In the genomic region with DNA sequence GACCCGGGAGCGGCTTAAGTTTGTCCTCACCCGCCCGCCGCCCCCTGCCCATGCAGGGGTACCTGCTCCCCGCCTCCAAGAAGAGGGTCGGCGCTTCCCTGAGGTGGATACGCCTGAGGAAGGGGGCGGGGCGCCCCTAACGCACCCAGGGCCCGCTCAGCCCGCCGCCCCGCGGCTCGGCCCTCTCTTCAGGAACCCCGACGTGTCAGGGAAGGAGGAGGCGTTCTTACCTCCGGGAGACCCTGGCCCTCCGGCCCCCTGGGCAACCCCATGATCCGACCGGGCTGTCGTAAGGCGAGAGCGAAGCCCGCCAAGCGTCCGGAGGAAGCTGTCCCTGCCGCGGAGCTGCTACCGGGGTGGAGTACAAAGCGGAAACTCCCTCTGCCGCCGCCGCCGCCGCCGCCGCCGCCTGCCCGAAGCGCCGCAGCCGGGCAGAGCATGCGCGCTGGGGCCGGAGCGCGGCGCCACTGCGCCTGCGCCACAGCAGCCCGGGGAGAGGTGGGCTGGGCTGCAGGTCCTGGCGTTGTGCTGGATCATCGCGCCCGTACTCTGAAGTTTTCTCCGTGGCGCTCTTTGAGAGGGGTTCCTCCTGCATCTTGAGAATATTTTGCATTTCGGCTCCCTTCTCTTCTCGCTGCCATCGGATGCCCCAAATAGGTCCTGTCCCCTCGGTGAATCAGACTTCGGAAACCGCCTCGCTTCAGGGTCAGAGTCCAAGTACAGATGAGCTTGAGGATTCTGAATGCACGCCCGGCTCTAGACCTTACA, we compare ENCODE assay signal across 1 cellular context.
TF ChIP-seq lines count a peak whose summit lies in the region.

A gene with protein sequence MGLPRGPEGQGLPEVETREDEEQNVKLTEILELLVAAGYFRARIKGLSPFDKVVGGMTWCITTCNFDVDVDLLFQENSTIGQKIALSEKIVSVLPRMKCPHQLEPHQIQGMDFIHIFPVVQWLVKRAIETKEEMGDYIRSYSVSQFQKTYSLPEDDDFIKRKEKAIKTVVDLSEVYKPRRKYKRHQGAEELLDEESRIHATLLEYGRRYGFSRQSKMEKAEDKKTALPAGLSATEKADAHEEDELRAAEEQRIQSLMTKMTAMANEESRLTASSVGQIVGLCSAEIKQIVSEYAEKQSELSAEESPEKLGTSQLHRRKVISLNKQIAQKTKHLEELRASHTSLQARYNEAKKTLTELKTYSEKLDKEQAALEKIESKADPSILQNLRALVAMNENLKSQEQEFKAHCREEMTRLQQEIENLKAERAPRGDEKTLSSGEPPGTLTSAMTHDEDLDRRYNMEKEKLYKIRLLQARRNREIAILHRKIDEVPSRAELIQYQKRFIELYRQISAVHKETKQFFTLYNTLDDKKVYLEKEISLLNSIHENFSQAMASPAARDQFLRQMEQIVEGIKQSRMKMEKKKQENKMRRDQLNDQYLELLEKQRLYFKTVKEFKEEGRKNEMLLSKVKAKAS (minus strand): TSS at position 347 of the 768 bp plus-strand sequence. CDS start 75 bp downstream, at position 272.

TF ChIP-seq in HepG2, 621 proteins besides CTCF, POLR2A, EP300 and RAD21 (continued from another document and continues in another):
- TF ChIP-seq, protein P1, sequence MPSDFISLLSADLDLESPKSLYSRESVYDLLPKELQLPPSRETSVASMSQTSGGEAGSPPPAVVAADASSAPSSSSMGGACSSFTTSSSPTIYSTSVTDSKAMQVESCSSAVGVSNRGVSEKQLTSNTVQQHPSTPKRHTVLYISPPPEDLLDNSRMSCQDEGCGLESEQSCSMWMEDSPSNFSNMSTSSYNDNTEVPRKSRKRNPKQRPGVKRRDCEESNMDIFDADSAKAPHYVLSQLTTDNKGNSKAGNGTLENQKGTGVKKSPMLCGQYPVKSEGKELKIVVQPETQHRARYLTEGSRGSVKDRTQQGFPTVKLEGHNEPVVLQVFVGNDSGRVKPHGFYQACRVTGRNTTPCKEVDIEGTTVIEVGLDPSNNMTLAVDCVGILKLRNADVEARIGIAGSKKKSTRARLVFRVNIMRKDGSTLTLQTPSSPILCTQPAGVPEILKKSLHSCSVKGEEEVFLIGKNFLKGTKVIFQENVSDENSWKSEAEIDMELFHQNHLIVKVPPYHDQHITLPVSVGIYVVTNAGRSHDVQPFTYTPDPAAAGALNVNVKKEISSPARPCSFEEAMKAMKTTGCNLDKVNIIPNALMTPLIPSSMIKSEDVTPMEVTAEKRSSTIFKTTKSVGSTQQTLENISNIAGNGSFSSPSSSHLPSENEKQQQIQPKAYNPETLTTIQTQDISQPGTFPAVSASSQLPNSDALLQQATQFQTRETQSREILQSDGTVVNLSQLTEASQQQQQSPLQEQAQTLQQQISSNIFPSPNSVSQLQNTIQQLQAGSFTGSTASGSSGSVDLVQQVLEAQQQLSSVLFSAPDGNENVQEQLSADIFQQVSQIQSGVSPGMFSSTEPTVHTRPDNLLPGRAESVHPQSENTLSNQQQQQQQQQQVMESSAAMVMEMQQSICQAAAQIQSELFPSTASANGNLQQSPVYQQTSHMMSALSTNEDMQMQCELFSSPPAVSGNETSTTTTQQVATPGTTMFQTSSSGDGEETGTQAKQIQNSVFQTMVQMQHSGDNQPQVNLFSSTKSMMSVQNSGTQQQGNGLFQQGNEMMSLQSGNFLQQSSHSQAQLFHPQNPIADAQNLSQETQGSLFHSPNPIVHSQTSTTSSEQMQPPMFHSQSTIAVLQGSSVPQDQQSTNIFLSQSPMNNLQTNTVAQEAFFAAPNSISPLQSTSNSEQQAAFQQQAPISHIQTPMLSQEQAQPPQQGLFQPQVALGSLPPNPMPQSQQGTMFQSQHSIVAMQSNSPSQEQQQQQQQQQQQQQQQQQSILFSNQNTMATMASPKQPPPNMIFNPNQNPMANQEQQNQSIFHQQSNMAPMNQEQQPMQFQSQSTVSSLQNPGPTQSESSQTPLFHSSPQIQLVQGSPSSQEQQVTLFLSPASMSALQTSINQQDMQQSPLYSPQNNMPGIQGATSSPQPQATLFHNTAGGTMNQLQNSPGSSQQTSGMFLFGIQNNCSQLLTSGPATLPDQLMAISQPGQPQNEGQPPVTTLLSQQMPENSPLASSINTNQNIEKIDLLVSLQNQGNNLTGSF (CRISPR knock-in tag; IDR thresholded peaks at IDR 0.05), result peak; percentile 59; the same call in 1 of the 2 replicates
- TF ChIP-seq ZMAT3 (CRISPR knock-in tag; conservative IDR thresholded peaks at IDR 0.05) (no peak; the same call in 1 of the 2 replicates), ZFP62 (CRISPR knock-in tag; IDR thresholded peaks at IDR 0.05) (no peak), ZNF207 (IDR thresholded peaks at IDR 0.05; ENCODE audit: borderline replicate concordance) (no peak), ZNF101 (CRISPR knock-in tag; IDR thresholded peaks at IDR 0.05; ENCODE audit: borderline replicate concordance, low read depth) (peak; percentile 93; the same call in 1 of the 2 replicates), SIN3A (IDR thresholded peaks at IDR 0.05; ENCODE audit: borderline replicate concordance, low read depth, low read length) (peak; percentile 81; the same call in 1 of the 2 replicates), TCF7 (IDR thresholded peaks at IDR 0.05; ENCODE audit: low read depth) (no peak), ZBTB21 (CRISPR knock-in tag; IDR thresholded peaks at IDR 0.05) (no peak; the same call in 1 of the 2 replicates), PHF20 (CRISPR knock-in tag; IDR thresholded peaks at IDR 0.05) (peak; percentile 33; the same call in 1 of the 2 replicates), REXO4 (CRISPR knock-in tag; IDR thresholded peaks at IDR 0.05; ENCODE audit: borderline replicate concordance) (no peak), ZNF777 (CRISPR knock-in tag; IDR thresholded peaks at IDR 0.05) (peak; percentile 98), NFE2L1 (CRISPR knock-in tag; IDR thresholded peaks at IDR 0.05; ENCODE audit: borderline replicate concordance) (0 out of 2 replicates have a peak, but pooled peaks have one; percentile 41), KDM5B (CRISPR knock-in tag; IDR thresholded peaks at IDR 0.05; ENCODE audit: borderline replicate concordance) (peak; percentile 80; the same call in 1 of the 2 replicates), ZNF572 (CRISPR knock-in tag; IDR thresholded peaks at IDR 0.05) (no peak), RELA (CRISPR knock-in tag; IDR thresholded peaks at IDR 0.05) (0 out of 2 replicates have a peak, but pooled peaks have one; percentile 50), XRCC5 (optimal IDR thresholded peaks at IDR 0.05; ENCODE audit: low read length) (peak; percentile 14), MAFG (CRISPR knock-in tag; IDR thresholded peaks at IDR 0.05) (no peak), JARID2 (CRISPR knock-in tag; IDR thresholded peaks at IDR 0.05; ENCODE audit: insufficient replicate concordance) (no peak), ARHGAP35 (CRISPR knock-in tag; IDR thresholded peaks at IDR 0.05; ENCODE audit: borderline replicate concordance) (peak; percentile 18; the same call in 1 of the 2 replicates), ZZZ3 (CRISPR knock-in tag; IDR thresholded peaks at IDR 0.05; ENCODE audit: borderline replicate concordance) (peak; percentile 49; the same call in 1 of the 2 replicates), ZNF558 (CRISPR knock-in tag; IDR thresholded peaks at IDR 0.05; ENCODE audit: borderline replicate concordance) (peak; percentile 83; the same call in 1 of the 2 replicates), SRSF4 (IDR thresholded peaks at IDR 0.05; ENCODE audit: low read depth, low read length, poor library complexity, severe bottlenecking) (no peak), SALL1 (CRISPR knock-in tag; IDR thresholded peaks at IDR 0.05) (0 out of 2 replicates have a peak, but pooled peaks have one; percentile 31), ADNP (CRISPR knock-in tag; IDR thresholded peaks at IDR 0.05) (no peak)
- TF ChIP-seq, protein P2, sequence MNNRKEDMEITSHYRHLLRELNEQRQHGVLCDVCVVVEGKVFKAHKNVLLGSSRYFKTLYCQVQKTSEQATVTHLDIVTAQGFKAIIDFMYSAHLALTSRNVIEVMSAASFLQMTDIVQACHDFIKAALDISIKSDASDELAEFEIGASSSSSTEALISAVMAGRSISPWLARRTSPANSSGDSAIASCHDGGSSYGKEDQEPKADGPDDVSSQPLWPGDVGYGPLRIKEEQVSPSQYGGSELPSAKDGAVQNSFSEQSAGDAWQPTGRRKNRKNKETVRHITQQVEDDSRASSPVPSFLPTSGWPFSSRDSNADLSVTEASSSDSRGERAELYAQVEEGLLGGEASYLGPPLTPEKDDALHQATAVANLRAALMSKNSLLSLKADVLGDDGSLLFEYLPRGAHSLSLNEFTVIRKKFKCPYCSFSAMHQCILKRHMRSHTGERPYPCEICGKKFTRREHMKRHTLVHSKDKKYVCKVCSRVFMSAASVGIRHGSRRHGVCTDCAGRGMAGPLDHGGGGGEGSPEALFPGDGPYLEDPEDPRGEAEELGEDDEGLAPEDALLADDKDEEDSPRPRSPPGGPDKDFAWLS (CRISPR knock-in tag; IDR thresholded peaks at IDR 0.05; ENCODE audit: borderline replicate concordance), result 0 out of 2 replicates have a peak, but pooled peaks have one; percentile 63
- TF ChIP-seq, protein P3, sequence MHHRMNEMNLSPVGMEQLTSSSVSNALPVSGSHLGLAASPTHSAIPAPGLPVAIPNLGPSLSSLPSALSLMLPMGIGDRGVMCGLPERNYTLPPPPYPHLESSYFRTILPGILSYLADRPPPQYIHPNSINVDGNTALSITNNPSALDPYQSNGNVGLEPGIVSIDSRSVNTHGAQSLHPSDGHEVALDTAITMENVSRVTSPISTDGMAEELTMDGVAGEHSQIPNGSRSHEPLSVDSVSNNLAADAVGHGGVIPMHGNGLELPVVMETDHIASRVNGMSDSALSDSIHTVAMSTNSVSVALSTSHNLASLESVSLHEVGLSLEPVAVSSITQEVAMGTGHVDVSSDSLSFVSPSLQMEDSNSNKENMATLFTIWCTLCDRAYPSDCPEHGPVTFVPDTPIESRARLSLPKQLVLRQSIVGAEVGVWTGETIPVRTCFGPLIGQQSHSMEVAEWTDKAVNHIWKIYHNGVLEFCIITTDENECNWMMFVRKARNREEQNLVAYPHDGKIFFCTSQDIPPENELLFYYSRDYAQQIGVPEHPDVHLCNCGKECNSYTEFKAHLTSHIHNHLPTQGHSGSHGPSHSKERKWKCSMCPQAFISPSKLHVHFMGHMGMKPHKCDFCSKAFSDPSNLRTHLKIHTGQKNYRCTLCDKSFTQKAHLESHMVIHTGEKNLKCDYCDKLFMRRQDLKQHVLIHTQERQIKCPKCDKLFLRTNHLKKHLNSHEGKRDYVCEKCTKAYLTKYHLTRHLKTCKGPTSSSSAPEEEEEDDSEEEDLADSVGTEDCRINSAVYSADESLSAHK (CRISPR knock-in tag; IDR thresholded peaks at IDR 0.05; ENCODE audit: borderline replicate concordance), result no peak
- TF ChIP-seq, protein P4, sequence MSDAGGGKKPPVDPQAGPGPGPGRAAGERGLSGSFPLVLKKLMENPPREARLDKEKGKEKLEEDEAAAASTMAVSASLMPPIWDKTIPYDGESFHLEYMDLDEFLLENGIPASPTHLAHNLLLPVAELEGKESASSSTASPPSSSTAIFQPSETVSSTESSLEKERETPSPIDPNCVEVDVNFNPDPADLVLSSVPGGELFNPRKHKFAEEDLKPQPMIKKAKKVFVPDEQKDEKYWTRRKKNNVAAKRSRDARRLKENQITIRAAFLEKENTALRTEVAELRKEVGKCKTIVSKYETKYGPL (CRISPR knock-in tag; IDR thresholded peaks at IDR 0.05), result 0 out of 2 replicates have a peak, but pooled peaks have one; percentile 29
- TF ChIP-seq, protein P5, sequence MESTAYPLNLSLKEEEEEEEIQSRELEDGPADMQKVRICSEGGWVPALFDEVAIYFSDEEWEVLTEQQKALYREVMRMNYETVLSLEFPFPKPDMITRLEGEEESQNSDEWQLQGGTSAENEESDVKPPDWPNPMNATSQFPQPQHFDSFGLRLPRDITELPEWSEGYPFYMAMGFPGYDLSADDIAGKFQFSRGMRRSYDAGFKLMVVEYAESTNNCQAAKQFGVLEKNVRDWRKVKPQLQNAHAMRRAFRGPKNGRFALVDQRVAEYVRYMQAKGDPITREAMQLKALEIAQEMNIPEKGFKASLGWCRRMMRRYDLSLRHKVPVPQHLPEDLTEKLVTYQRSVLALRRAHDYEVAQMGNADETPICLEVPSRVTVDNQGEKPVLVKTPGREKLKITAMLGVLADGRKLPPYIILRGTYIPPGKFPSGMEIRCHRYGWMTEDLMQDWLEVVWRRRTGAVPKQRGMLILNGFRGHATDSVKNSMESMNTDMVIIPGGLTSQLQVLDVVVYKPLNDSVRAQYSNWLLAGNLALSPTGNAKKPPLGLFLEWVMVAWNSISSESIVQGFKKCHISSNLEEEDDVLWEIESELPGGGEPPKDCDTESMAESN (CRISPR knock-in tag; conservative IDR thresholded peaks at IDR 0.05), result no peak; the same call in 1 of the 2 replicates
- TF ChIP-seq, protein P6, sequence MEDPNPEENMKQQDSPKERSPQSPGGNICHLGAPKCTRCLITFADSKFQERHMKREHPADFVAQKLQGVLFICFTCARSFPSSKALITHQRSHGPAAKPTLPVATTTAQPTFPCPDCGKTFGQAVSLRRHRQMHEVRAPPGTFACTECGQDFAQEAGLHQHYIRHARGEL (CRISPR knock-in tag; IDR thresholded peaks at IDR 0.05), result 0 out of 2 replicates have a peak, but pooled peaks have one; percentile 42
- TF ChIP-seq, protein P7, sequence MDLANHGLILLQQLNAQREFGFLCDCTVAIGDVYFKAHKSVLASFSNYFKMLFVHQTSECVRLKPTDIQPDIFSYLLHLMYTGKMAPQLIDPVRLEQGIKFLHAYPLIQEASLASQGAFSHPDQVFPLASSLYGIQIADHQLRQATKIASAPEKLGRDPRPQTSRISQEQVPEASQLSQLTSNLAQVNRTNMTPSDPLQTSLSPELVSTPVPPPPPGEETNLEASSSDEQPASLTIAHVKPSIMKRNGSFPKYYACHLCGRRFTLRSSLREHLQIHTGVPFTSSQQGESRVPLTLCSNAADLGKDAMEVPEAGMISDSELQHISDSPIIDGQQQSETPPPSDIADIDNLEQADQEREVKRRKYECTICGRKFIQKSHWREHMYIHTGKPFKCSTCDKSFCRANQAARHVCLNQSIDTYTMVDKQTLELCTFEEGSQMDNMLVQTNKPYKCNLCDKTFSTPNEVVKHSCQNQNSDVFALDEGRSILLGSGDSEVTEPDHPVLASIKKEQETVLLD (CRISPR knock-in tag; IDR thresholded peaks at IDR 0.05; ENCODE audit: low read depth), result peak; percentile 21; the same call in 1 of the 2 replicates
